ENCODE assay signal across 6 cellular contexts in genomic region chr15:63520462-63520861, GRCh38. TPM values are rescaled to one million over a fixed set of nuclear protein-coding genes. Genes with fewer than 3 reads are reported as not detected.
DNase-seq lines count a peak whose midpoint lies in the region; ATAC-seq, FAIRE-seq and TF ChIP-seq lines count a peak whose summit lies in the region.
"Not testable (repeated sequence)": the region's sequence is repeated elsewhere in the genome, so short reads cannot be mapped to it uniquely, and the experiment has no call there.

No MANE protein-coding gene starts in this region.

- H3K4me3 Mint-ChIP-seq in activated T-helper 17 cell treated with anti-CD3 and anti-CD28 coated beads, Interleukin-2, amount 50 U/mL, for 72 hours, result peak overlapping the region; percentile 63
- H3K4me3 Mint-ChIP-seq in central memory CD8-positive, alpha-beta T cell, result not testable (repeated sequence)
- H3K4me3 Mint-ChIP-seq in naive thymus-derived CD8-positive, alpha-beta T cell, result peak overlapping the region in 3 of 10 donors; percentile 47 to 51 (median 51)

- POLR2A ChIA-PET in HEK293T (lab: Yijun Ruan, JAX), result not testable (repeated sequence)
- POLR2A ChIA-PET in naive thymus-derived CD8-positive, alpha-beta T cell (lab: Charles Lee), result interaction anchor here (0.7 to 1.6 kb wide), 3 partner anchors 10 to 649 kb away, joined by 3 to 6 read pairs (median 3); partner anchors contain the start of gene USP3

- not testable (repeated sequence) for TF ChIP-seq CTCF in keratinocyte (optimal IDR thresholded peaks at IDR 0.05 in 1 of 3, IDR thresholded peaks at IDR 0.05 in 1 of 3, conservative IDR thresholded peaks at IDR 0.05 in 1 of 3; ENCODE audit: extremely low read depth in 1 of 3, insufficient read depth in 2 of 3, low read length in 3 of 3)

- peaks cover 84% of the 10 kb centered on the region for H3K4me1 Mint-ChIP-seq in activated T-helper 17 cell treated with anti-CD3 and anti-CD28 coated beads, Interleukin-2, amount 50 U/mL, for 72 hours
- peaks cover 92% of the 10 kb centered on the region for H3K4me1 Mint-ChIP-seq in central memory CD8-positive, alpha-beta T cell
- H3K4me1 Mint-ChIP-seq in naive thymus-derived CD8-positive, alpha-beta T cell, result peaks cover 44 to 98% (median 93%) of the 10 kb centered on the region in 4 donors

- not testable (repeated sequence) for ATAC-seq in activated T-helper 17 cell treated with anti-CD3 and anti-CD28 coated beads, Interleukin-2, amount 50 U/mL, for 72 hours (replicated peaks); central memory CD8-positive, alpha-beta T cell (replicated peaks; ENCODE audit: extremely low read depth, poor library complexity, severe bottlenecking); naive thymus-derived CD8-positive, alpha-beta T cell

- not testable (repeated sequence) for H3K4me3 ChIP-seq in keratinocyte (ENCODE audit: control insufficient read depth in 2 of 3, extremely low read depth in 1 of 3, insufficient read depth in 2 of 3, low read depth in 1 of 3, low read length in 3 of 3); subcutaneous abdominal adipose tissue (ENCODE audit: low read depth in 1 of 5, low read length in 5 of 5)

- dilution Hi-C loops in keratinocyte (cut with MboI; ENCODE audit: extremely low pct_ligation_motif_present, low sequenced_read_pairs), result not testable (repeated sequence)

- not testable (repeated sequence) for H3K27ac Mint-ChIP-seq in activated T-helper 17 cell treated with anti-CD3 and anti-CD28 coated beads, Interleukin-2, amount 50 U/mL, for 72 hours
- peak overlapping the region; percentile 82 for H3K27ac Mint-ChIP-seq in central memory CD8-positive, alpha-beta T cell (ENCODE audit: low read depth)
- peak overlapping the region in 7 of 10 donors; percentile 18 to 81 (median 45) for H3K27ac Mint-ChIP-seq in naive thymus-derived CD8-positive, alpha-beta T cell

- not testable (repeated sequence) for H3K27me3 Mint-ChIP-seq in activated T-helper 17 cell treated with anti-CD3 and anti-CD28 coated beads, Interleukin-2, amount 50 U/mL, for 72 hours; central memory CD8-positive, alpha-beta T cell; naive thymus-derived CD8-positive, alpha-beta T cell

- H4K20me1 ChIP-seq in keratinocyte (ENCODE audit: control insufficient read depth, extremely low read depth, insufficient read depth, low read length), result not testable (repeated sequence)

- not testable (repeated sequence) for H3K9me1 ChIP-seq in keratinocyte (ENCODE audit: control insufficient read depth, extremely low read depth, insufficient read depth, low read length)

- not testable (repeated sequence) for H3K27me3 ChIP-seq in keratinocyte (ENCODE audit: control insufficient read depth, extremely low read depth, insufficient read depth, low read length); subcutaneous abdominal adipose tissue (ENCODE audit: control insufficient read depth in 5 of 5, insufficient read depth in 4 of 5, low read length in 5 of 5)

- H3K9me3 ChIP-seq in keratinocyte (ENCODE audit: control insufficient read depth, low read depth, low read length); subcutaneous abdominal adipose tissue (ENCODE audit: control insufficient read depth in 5 of 5, low read length in 5 of 5): not testable (repeated sequence)

- peaks cover 11% of the 10 kb centered on the region for H3K36me3 Mint-ChIP-seq in activated T-helper 17 cell treated with anti-CD3 and anti-CD28 coated beads, Interleukin-2, amount 50 U/mL, for 72 hours (ENCODE audit: low read depth)
- not testable (repeated sequence) for H3K36me3 Mint-ChIP-seq in central memory CD8-positive, alpha-beta T cell (ENCODE audit: insufficient read depth); naive thymus-derived CD8-positive, alpha-beta T cell

- CTCF ChIA-PET in HEK293T (lab: Yijun Ruan, JAX), result not testable (repeated sequence)

- not testable (repeated sequence) for H3K36me3 ChIP-seq in keratinocyte (ENCODE audit: control insufficient read depth in 2 of 2, extremely low read depth in 1 of 2, insufficient read depth in 2 of 2, low read length in 2 of 2); subcutaneous abdominal adipose tissue (ENCODE audit: control insufficient read depth in 5 of 5, insufficient read depth in 5 of 5, low read length in 5 of 5)

- H3K9me3 Mint-ChIP-seq in activated T-helper 17 cell treated with anti-CD3 and anti-CD28 coated beads, Interleukin-2, amount 50 U/mL, for 72 hours; central memory CD8-positive, alpha-beta T cell; naive thymus-derived CD8-positive, alpha-beta T cell: not testable (repeated sequence)

- H3K9ac ChIP-seq in keratinocyte (ENCODE audit: control insufficient read depth, extremely low read depth, insufficient read depth, low read length); subcutaneous abdominal adipose tissue (ENCODE audit: low read length in 5 of 5): not testable (repeated sequence)

- not testable (repeated sequence) for H2AFZ ChIP-seq in keratinocyte (ENCODE audit: control insufficient read depth, low read length)

- FAIRE-seq in keratinocyte (lab: Jason Lieb, UNC), result not testable (repeated sequence)

- peaks cover 91% of the 10 kb centered on the region for H3K79me2 ChIP-seq in keratinocyte (ENCODE audit: control insufficient read depth, insufficient read depth, low read length)

- H3K27ac ChIP-seq in keratinocyte (ENCODE audit: control insufficient read depth, insufficient read depth, low read length) (peak overlapping the region; percentile 63), subcutaneous abdominal adipose tissue (ENCODE audit: low read depth, low read length) (peak overlapping the region; percentile 79)

- peak overlapping the region; percentile 72 for H3K4me2 ChIP-seq in keratinocyte (ENCODE audit: control insufficient read depth, extremely low read depth, insufficient read depth, low read depth, low read length)

- peaks cover 61% of the 10 kb centered on the region for H3K4me1 ChIP-seq in keratinocyte (ENCODE audit: control insufficient read depth, extremely low read depth, insufficient read depth, low read length)
- H3K4me1 ChIP-seq in subcutaneous abdominal adipose tissue (ENCODE audit: control insufficient read depth in 5 of 5, insufficient read depth in 5 of 5, low read length in 5 of 5), result peaks cover 0 to 79% (median 57%) of the 10 kb centered on the region in 5 donors

- DNase-seq in HEK293T (ENCODE audit: extremely low spot score); central memory CD8-positive, alpha-beta T cell (ENCODE audit: low spot score in 2 of 2); keratinocyte (ENCODE audit: low read depth, low spot score); naive thymus-derived CD8-positive, alpha-beta T cell: not testable (repeated sequence)

TF ChIP-seq in HEK293T, 16 proteins besides CTCF, POLR2A, EP300 and RAD21:
- 0 out of 2 replicates have a peak, but pooled peaks have one; percentile 6 for TF ChIP-seq ZNF384 (IDR thresholded peaks at IDR 0.05)

RNA-seq across cellular contexts. Expression of gene USP3, which starts 16.1 kb away (rescaled TPM):
- total RNA-seq in activated T-helper 17 cell treated with anti-CD3 and anti-CD28 coated beads, Interleukin-2, amount 50 U/mL, for 72 hours, result 100 to 1,000 TPM in 1 of 2 donors, 10 to 100 TPM in 1; 60.9 to 102 TPM
- 8.3 to 19.9 TPM (median 16.2 TPM) in 3 replicates for polyA plus RNA-seq in keratinocyte
- polyA plus RNA-seq in keratinocyte (2011; ENCODE audit: low read depth), result 57.4 TPM
- polyA plus RNA-seq in keratinocyte (2011; cell fraction: cytosol; rRNA removed), result 10.6 and 17.3 TPM in 2 replicates
- 29.1 and 32.3 TPM in 2 replicates for polyA plus RNA-seq in keratinocyte (2011; cell fraction: nucleus; rRNA removed)
- polyA plus RNA-seq in keratinocyte (2012; ENCODE audit: low replicate concordance), result 18.0 and 25.1 TPM in 2 replicates
- polyA minus RNA-seq in keratinocyte, result 12.1 to 23.0 TPM (median 19.0 TPM) in 3 replicates
- 6.3 TPM for polyA minus RNA-seq in keratinocyte (2011; cell fraction: cytosol; rRNA and poly(A)+ RNA removed)
- 20.5 and 31.2 TPM in 2 replicates for polyA minus RNA-seq in keratinocyte (2011; cell fraction: nucleus; rRNA and poly(A)+ RNA removed)
- 100 to 1,000 TPM; 128 to 136 TPM for total RNA-seq in naive thymus-derived CD8-positive, alpha-beta T cell
- polyA plus RNA-seq in naive thymus-derived CD8-positive, alpha-beta T cell, result 10 to 100 TPM; 31.6 to 42.9 (median 36.9) TPM
